ENCODE assay signal across 25 cellular contexts in the genomic region with DNA sequence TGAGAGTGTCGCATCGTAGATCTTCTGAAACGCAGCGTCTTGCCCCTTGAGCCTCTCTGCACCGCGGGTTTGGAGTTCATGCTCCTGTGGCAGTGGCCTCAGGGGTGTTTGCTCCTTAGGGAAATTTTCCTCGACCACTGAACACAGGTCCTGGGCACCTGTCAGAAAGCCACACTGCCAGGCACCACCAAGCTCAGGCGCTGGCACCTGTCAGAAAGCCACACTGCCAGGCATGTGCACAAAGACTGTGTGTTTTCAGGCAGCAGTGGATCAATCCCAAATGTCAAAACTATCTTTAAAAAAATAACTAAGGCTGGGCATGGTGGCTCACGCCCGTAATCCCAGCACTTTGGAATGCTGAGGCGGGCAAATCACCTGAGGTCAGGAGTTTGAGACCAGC.
"Had no signal": no experiment of that assay in that cellular context is flagged by ENCODE, and none has a peak within 500 bp of the region (broad histone marks: within the 10 kb centered on the region; RNA-seq: fewer than 3 reads in every experiment).

No MANE protein-coding gene starts in this region.

- H3K9me3 Mint-ChIP-seq: memory B cell; naive B cell; nephron; stimulated activated memory B cell treated with anti-CD40 and anti-IgM and Interleukin-4, amounts not matched to agents 10 μg/mL and 1 μg/mL and 100 μg/mL, for 72 hours; stimulated activated naive CD8-positive, alpha-beta T cell treated with anti-CD3 and anti-CD28 coated beads, Interleukin-15, Interleukin-2, amounts not matched to agents 100 ng/mL and 50 ng/mL, for 24 hours had no signal

- H3K27me3 Mint-ChIP-seq: memory B cell; naive B cell; stimulated activated memory B cell treated with anti-CD40 and anti-IgM and Interleukin-4, amounts not matched to agents 10 μg/mL and 1 μg/mL and 100 μg/mL, for 72 hours; stimulated activated naive CD8-positive, alpha-beta T cell treated with anti-CD3 and anti-CD28 coated beads, Interleukin-15, Interleukin-2, amounts not matched to agents 100 ng/mL and 50 ng/mL, for 24 hours had no signal

- H3K27ac Mint-ChIP-seq: memory B cell; stimulated activated memory B cell treated with anti-CD40 and anti-IgM and Interleukin-4, amounts not matched to agents 10 μg/mL and 1 μg/mL and 100 μg/mL, for 72 hours; stimulated activated naive CD8-positive, alpha-beta T cell treated with anti-CD3 and anti-CD28 coated beads, Interleukin-15, Interleukin-2, amounts not matched to agents 100 ng/mL and 50 ng/mL, for 24 hours had no signal

- H3K36me3 ChIP-seq: esophagus squamous epithelium, gastroesophageal sphincter, left ventricle myocardium inferior, prostate gland, thoracic aorta, transverse colon had no signal

- H3K9me3 ChIP-seq: esophagus squamous epithelium, gastroesophageal sphincter, left ventricle myocardium inferior, lower lobe of right lung, prostate gland, spleen, thoracic aorta, transverse colon had no signal

- H3K27ac ChIP-seq: esophagus squamous epithelium, gastroesophageal sphincter, left ventricle myocardium inferior, lower lobe of right lung, parathyroid adenoma, prostate gland, spleen, thoracic aorta, transverse colon had no signal

- H3K9ac ChIP-seq: parathyroid adenoma had no signal

- H2AFZ ChIP-seq: parathyroid adenoma had no signal

- DNase-seq: cortex of kidney; effector memory CD4-positive, alpha-beta T cell; esophagus squamous epithelium; foreskin fibroblast; glutamatergic neuron; left ventricle myocardium inferior; midbrain; naive B cell; occipital lobe; spleen; stimulated activated CD4-positive, alpha-beta T cell treated with anti-CD3 and anti-CD28 coated beads, Interleukin-15, amount 100 ng/mL, for 24 hours; stimulated activated CD4-positive, alpha-beta T cell treated with anti-CD3 and anti-CD28 coated beads, Interleukin-1b, Interleukin-23, amount 100 ng/mL, for 48 hours; stimulated activated CD4-positive, alpha-beta T cell treated with anti-CD3 and anti-CD28 coated beads, Interleukin-4, amount 100 ng/mL, for 24 hours; transverse colon had no signal

- H3K4me1 Mint-ChIP-seq: memory B cell had no signal

- H3K4me3 Mint-ChIP-seq: memory B cell; naive B cell; nephron; stimulated activated memory B cell treated with anti-CD40 and anti-IgM and Interleukin-4, amounts not matched to agents 10 μg/mL and 1 μg/mL and 100 μg/mL, for 72 hours; stimulated activated naive CD8-positive, alpha-beta T cell treated with anti-CD3 and anti-CD28 coated beads, Interleukin-15, Interleukin-2, amounts not matched to agents 100 ng/mL and 50 ng/mL, for 24 hours had no signal

- H3K27me3 ChIP-seq: dorsolateral prefrontal cortex, esophagus squamous epithelium, gastroesophageal sphincter, spleen, transverse colon had no signal

- H3K4me3 ChIP-seq: dorsolateral prefrontal cortex, esophagus squamous epithelium, gastroesophageal sphincter, left ventricle myocardium inferior, lower lobe of right lung, prostate gland, thoracic aorta, transverse colon had no signal

- H3K36me3 Mint-ChIP-seq: naive B cell had no signal

- H3K4me1 ChIP-seq: parathyroid adenoma, prostate gland had no signal

- ATAC-seq: lower lobe of right lung; sciatic nerve; stimulated activated memory B cell treated with anti-CD40 and anti-IgM and Interleukin-4, amounts not matched to agents 10 μg/mL and 1 μg/mL and 100 μg/mL, for 72 hours had no signal
